21 cellular contexts compared by ENCODE assay signal in the genomic region with DNA sequence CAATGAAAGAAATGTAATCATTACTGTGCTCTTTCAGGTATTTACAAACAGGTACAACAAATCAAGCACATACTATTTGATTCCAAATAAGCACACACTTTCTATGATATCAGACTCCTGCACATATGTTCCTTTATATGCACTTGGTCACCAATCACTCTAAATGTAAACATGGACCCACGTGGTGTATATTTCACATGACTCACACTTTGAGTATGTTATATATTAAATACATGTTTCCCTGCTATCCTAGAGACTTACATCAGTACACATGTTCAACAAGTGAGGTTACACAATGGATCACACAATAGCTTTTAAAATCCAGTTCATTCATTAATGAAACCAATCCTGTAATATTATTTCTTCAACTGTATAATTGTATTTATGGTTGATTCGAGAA.
A peak's percentile ranks its signal among the peaks of the same experiment; 100 is the strongest.
DNase-seq lines count a peak whose midpoint lies in the region; FAIRE-seq and TF ChIP-seq lines count a peak whose summit lies in the region.
"Had no signal": no experiment of that assay in that cellular context is flagged by ENCODE, and none has a peak within 500 bp of the region (broad histone marks: within the 10 kb centered on the region; RNA-seq: fewer than 3 reads in every experiment).

No MANE protein-coding gene starts in this region.

- H3K27me3 Mint-ChIP-seq in neural progenitor cell (ENCODE audit: insufficient read depth, low read depth), result no peaks in the 10 kb centered on the region
- H3K27me3 Mint-ChIP-seq: CD4-positive, alpha-beta memory T cell; IgD-negative memory B cell had no signal

- H3K4me3 ChIP-seq in bronchial epithelial cell (ENCODE audit: low read depth, low read length), result no peak overlapping the region
- H3K4me3 ChIP-seq in right atrium auricular region, result no peak overlapping the region
- no peak overlapping the region for H3K4me3 ChIP-seq in neural progenitor cell
- H3K4me3 ChIP-seq: A549, GM12878 had no signal

- no peaks in the 10 kb centered on the region for H3F3A ChIP-seq in neural progenitor cell (ENCODE audit: low read depth)

- H3K9me3 ChIP-seq in right atrium auricular region (peaks cover 0 to 11% of the 10 kb centered on the region in 2 donors), neural progenitor cell (ENCODE audit: low read depth) (no peaks in the 10 kb centered on the region)
- H3K9me3 ChIP-seq: A549 had no signal

- no peak for FAIRE-seq in bronchial epithelial cell (lab: Jason Lieb, UNC)
- FAIRE-seq: A549, GM12878, HepG2 had no signal

- H3K27ac ChIP-seq in right atrium auricular region, result no peak overlapping the region
- no peak overlapping the region for H3K27ac ChIP-seq in neural progenitor cell
- H3K27ac ChIP-seq: 22Rv1, A549, C4-2B, HL-60 had no signal

- no peak overlapping the region for H3K27ac Mint-ChIP-seq in neural progenitor cell
- H3K27ac Mint-ChIP-seq: CD4-positive, alpha-beta memory T cell; IgD-negative memory B cell had no signal

- H3K36me3 ChIP-seq in bronchial epithelial cell (ENCODE audit: control insufficient read depth, insufficient read depth, low read length), result no peaks in the 10 kb centered on the region
- no peaks in the 10 kb centered on the region for H3K36me3 ChIP-seq in right atrium auricular region
- H3K36me3 ChIP-seq in neural progenitor cell, result no peaks in the 10 kb centered on the region

- DNase-seq in Daoy (ENCODE audit: low read depth) (peak; percentile 49), HT1080 (ENCODE audit: low read depth) (peak; percentile 19), bronchial epithelial cell (ENCODE audit: low read depth) (peak; percentile 10), iris pigment epithelial cell (ENCODE audit: low read depth) (peak; percentile 22), activated gamma-delta T cell (lab: John Stamatoyannopoulos, UW) (no peak), right atrium auricular region (ENCODE audit: low spot score) (no peak), neural progenitor cell (ENCODE audit: low spot score) (no peak)
- DNase-seq: AML-193; CD4-positive, alpha-beta memory T cell; DMS153; DMS79; GOT3; H7; KBM-7 had no signal

- H3K27me3 ChIP-seq in bronchial epithelial cell (ENCODE audit: control insufficient read depth, insufficient read depth, low read length) (no peaks in the 10 kb centered on the region), right atrium auricular region (no peaks in the 10 kb centered on the region), neural progenitor cell (no peaks in the 10 kb centered on the region)

- peaks cover 5% of the 10 kb centered on the region for H3K9me3 Mint-ChIP-seq in neural progenitor cell

- H3K4me1 ChIP-seq in right atrium auricular region, result no peaks in the 10 kb centered on the region
- H3K4me1 ChIP-seq in neural progenitor cell, result peaks cover 3% of the 10 kb centered on the region
- H3K4me1 ChIP-seq: A549 had no signal

- H2AFZ ChIP-seq in neural progenitor cell (replicated peaks), result no peak overlapping the region

- peaks cover 5% of the 10 kb centered on the region for H3K4me1 Mint-ChIP-seq in neural progenitor cell
- H3K4me1 Mint-ChIP-seq: CD4-positive, alpha-beta memory T cell; IgD-negative memory B cell had no signal

- no peak for TF ChIP-seq CTCF in bronchial epithelial cell (IDR thresholded peaks at IDR 0.05; ENCODE audit: insufficient read depth, low read length, severe bottlenecking)
- TF ChIP-seq CTCF in right atrium auricular region (IDR thresholded peaks at IDR 0.05), result no peak
- TF ChIP-seq CTCF in neural progenitor cell (IDR thresholded peaks at IDR 0.05), result no peak

- no peak overlapping the region for H3K4me2 ChIP-seq in neural progenitor cell
- H3K4me2 ChIP-seq: A549 had no signal

- no peak overlapping the region for H3K4me3 Mint-ChIP-seq in neural progenitor cell
- H3K4me3 Mint-ChIP-seq: CD4-positive, alpha-beta memory T cell; IgD-negative memory B cell had no signal

- no peaks in the 10 kb centered on the region for H4K20me1 ChIP-seq in neural progenitor cell (ENCODE audit: low read depth)

- H3K9ac ChIP-seq in neural progenitor cell, result no peak overlapping the region

- no peaks in the 10 kb centered on the region for H3K79me2 ChIP-seq in neural progenitor cell (ENCODE audit: low read depth)

- no peaks in the 10 kb centered on the region for H3K36me3 Mint-ChIP-seq in neural progenitor cell
- H3K36me3 Mint-ChIP-seq: CD4-positive, alpha-beta memory T cell; IgD-negative memory B cell had no signal

Comparison
In these comparisons a context has a peak if more than half of its experiments do, and no peak if none do; other contexts are left out.
1. DNase-seq: peak in Daoy (single experiment), HT1080 (single experiment), bronchial epithelial cell (single experiment) and iris pigment epithelial cell (single experiment); none in activated gamma-delta T cell (single experiment), right atrium auricular region (single experiment) and neural progenitor cell (single experiment).